In the genomic region with DNA sequence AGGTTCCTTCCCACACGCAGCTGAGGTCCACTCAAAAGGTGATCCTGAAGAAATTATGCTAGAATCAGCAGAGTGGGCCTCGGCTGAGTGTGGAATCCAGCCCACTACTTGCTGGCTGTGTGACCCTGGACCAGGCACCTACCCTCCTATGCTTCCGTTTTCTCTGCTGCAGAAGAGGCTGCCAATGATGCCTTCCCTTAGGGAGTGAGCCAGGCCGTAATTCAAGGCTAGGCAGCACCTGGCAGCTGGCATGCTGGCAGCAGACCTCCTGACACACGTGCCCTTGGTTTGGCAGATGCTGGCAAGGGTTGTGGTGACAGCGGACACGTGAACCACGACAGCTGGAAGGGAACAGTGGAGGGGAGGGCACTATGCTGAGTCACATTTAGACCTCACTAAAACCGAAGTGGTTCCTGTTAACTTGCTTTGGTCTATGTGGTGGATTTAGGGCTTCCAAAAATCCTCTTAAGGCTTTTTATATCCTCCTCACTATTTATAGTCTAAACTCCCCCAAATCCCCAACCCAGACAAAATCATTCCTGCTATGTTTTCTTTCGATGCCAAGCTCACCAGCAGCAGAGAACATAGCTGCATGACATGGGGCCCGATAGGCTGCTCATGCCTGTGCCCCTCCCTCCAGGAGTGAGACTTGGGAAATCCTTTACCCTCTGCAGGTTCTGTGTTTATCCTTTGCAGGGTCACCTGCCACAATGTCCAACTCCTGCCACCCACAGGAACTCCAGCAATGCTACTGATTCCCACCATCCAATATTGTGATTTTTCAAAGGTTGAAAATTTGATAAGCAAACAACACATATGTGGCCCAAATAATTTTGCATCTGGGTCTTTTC, we compare ENCODE assay signal across 8 cellular contexts. TPM values are rescaled to one million over a fixed set of nuclear protein-coding genes. Genes with fewer than 3 reads are reported as not detected.
DNase-seq lines count a peak whose midpoint lies in the region; ATAC-seq and TF ChIP-seq lines count a peak whose summit lies in the region.

No MANE protein-coding gene starts in this region.

- H3K27ac ChIP-seq in OCI-LY3 (ENCODE audit: low read length), result no peak overlapping the region

- CTCF ChIA-PET in activated CD4-positive, alpha-beta T cell treated with anti-CD3 and anti-CD28 coated beads, Interleukin-2, amount 10 ng/mL, durations not matched to agents 7 days and 5 days (lab: Charles Lee), result interaction anchor here (0.8 kb wide), 1 partner anchor 206 kb away, joined by 3 read pairs; the partner anchor contains the start of gene SNRPA1

- no peaks in the 10 kb centered on the region for H4K20me1 ChIP-seq in OCI-LY3 (ENCODE audit: insufficient read depth, low read length)

- peaks cover 60% of the 10 kb centered on the region for H3K27me3 ChIP-seq in OCI-LY3 (ENCODE audit: low read depth, low read length)

- H3K4me1 ChIP-seq in OCI-LY3 (ENCODE audit: low read length), result peaks cover 27% of the 10 kb centered on the region

- no peaks in the 10 kb centered on the region for H3K36me3 Mint-ChIP-seq in activated CD4-positive, alpha-beta T cell treated with anti-CD3 and anti-CD28 coated beads, Interleukin-2, amount 10 ng/mL, durations not matched to agents 7 days and 5 days (ENCODE audit: low read depth)
- H3K36me3 Mint-ChIP-seq in mesothelial cell of epicardium, result no peaks in the 10 kb centered on the region

- DNase-seq in activated CD4-positive, alpha-beta T cell treated with anti-CD3 and anti-CD28 coated beads, Interleukin-2, amount 10 ng/mL, durations not matched to agents 7 days and 5 days, result peak; percentile 40
- no peak for DNase-seq in activated CD4-positive, alpha-beta T cell treated with anti-CD3 and anti-CD28 coated beads, Interleukin-2, amount 50 U/mL, for 4 hours
- DNase-seq in lower leg skin (ENCODE audit: low spot score in 2 of 2) (peak; percentile 59 to 87), mesothelial cell of epicardium (ENCODE audit: low spot score in 2 of 2, unreplicated experiment in 2 of 2) (no peak), kidney glomerular epithelial cell (lab: John Stamatoyannopoulos, UW) (no peak), foreskin melanocyte (no peak)

- H3K9me3 Mint-ChIP-seq in activated CD4-positive, alpha-beta T cell treated with anti-CD3 and anti-CD28 coated beads, Interleukin-2, amount 10 ng/mL, durations not matched to agents 7 days and 5 days, result no peaks in the 10 kb centered on the region
- no peaks in the 10 kb centered on the region for H3K9me3 Mint-ChIP-seq in mesothelial cell of epicardium

- TF ChIP-seq CTCF in OCI-LY3 (IDR thresholded peaks at IDR 0.05; ENCODE audit: low read depth, low read length) (no peak), lower leg skin (IDR thresholded peaks at IDR 0.05) (no peak), mesothelial cell of epicardium (IDR thresholded peaks at IDR 0.05; ENCODE audit: unreplicated experiment) (no peak)

- peak overlapping the region; percentile 52 for H3K4me2 ChIP-seq in OCI-LY3 (ENCODE audit: low read length)

- peaks cover 28% of the 10 kb centered on the region for H3K27me3 Mint-ChIP-seq in activated CD4-positive, alpha-beta T cell treated with anti-CD3 and anti-CD28 coated beads, Interleukin-2, amount 10 ng/mL, durations not matched to agents 7 days and 5 days
- H3K27me3 Mint-ChIP-seq in mesothelial cell of epicardium (ENCODE audit: low read depth), result peaks cover 59% of the 10 kb centered on the region

- POLR2A ChIA-PET in activated CD4-positive, alpha-beta T cell treated with anti-CD3 and anti-CD28 coated beads, Interleukin-2, amount 10 ng/mL, durations not matched to agents 7 days and 5 days (lab: Charles Lee), result no interaction called here

- no peak overlapping the region for H3K4me3 Mint-ChIP-seq in activated CD4-positive, alpha-beta T cell treated with anti-CD3 and anti-CD28 coated beads, Interleukin-2, amount 10 ng/mL, durations not matched to agents 7 days and 5 days
- H3K4me3 Mint-ChIP-seq in mesothelial cell of epicardium, result no peak overlapping the region

- H3K4me3 ChIP-seq in OCI-LY3 (ENCODE audit: low read length) (peak overlapping the region; percentile 10; the same call in 1 of the 2 replicates), lower leg skin (ENCODE audit: low read depth, poor library complexity, severe bottlenecking) (no peak overlapping the region)

- TF ChIP-seq POLR2A in lower leg skin (IDR thresholded peaks at IDR 0.05), result no peak

- intact Hi-C loops in lower leg skin (cut with DNase I; ENCODE audit: low total_unique reads), result no loop called here

- WGBS in lower leg skin, 2 donors, result 18 to 36% methylated on average over 11 of the region's 11 CpGs

- no peak overlapping the region for H3K27ac Mint-ChIP-seq in activated CD4-positive, alpha-beta T cell treated with anti-CD3 and anti-CD28 coated beads, Interleukin-2, amount 10 ng/mL, durations not matched to agents 7 days and 5 days
- H3K27ac Mint-ChIP-seq in mesothelial cell of epicardium, result no peak overlapping the region

- peaks cover 31% of the 10 kb centered on the region for H3K4me1 Mint-ChIP-seq in activated CD4-positive, alpha-beta T cell treated with anti-CD3 and anti-CD28 coated beads, Interleukin-2, amount 10 ng/mL, durations not matched to agents 7 days and 5 days
- H3K4me1 Mint-ChIP-seq in mesothelial cell of epicardium, result peaks cover 28% of the 10 kb centered on the region

- peak; percentile 65 for ATAC-seq in HG03159 (IDR thresholded peaks at IDR 0.05; ENCODE audit: unreplicated experiment)

- H3K79me2 ChIP-seq in OCI-LY3 (ENCODE audit: low read length), result no peaks in the 10 kb centered on the region

- no peak overlapping the region for H3K9ac ChIP-seq in OCI-LY3 (ENCODE audit: low read length)

- no peak overlapping the region for H2AFZ ChIP-seq in OCI-LY3 (ENCODE audit: low read depth, low read length)

- H3K9me3 ChIP-seq in OCI-LY3 (ENCODE audit: insufficient read depth, low read length), result no peaks in the 10 kb centered on the region

- H3K36me3 ChIP-seq in OCI-LY3 (replicated peaks; ENCODE audit: low read depth, low read length), result no peaks in the 10 kb centered on the region

RNA-seq across cellular contexts. Expression of gene PCSK6, which starts 10.6 kb away (rescaled TPM):
- under 1 TPM; 0.46 to 0.74 TPM for total RNA-seq in activated CD4-positive, alpha-beta T cell treated with anti-CD3 and anti-CD28 coated beads, Interleukin-2, amount 10 ng/mL, durations not matched to agents 7 days and 5 days
- total RNA-seq in lower leg skin (10 to 100 TPM; 20.1 to 45.4 (median 30.4) TPM), mesothelial cell of epicardium (3.7 to 4.5 TPM (median 3.7 TPM) in 3 replicates)

Comparison
In these comparisons a context has a peak if more than half of its experiments do, and no peak if none do; other contexts are left out.
1. DNase-seq: peak in activated CD4-positive, alpha-beta T cell treated with anti-CD3 and anti-CD28 coated beads, Interleukin-2, amount 10 ng/mL, durations not matched to agents 7 days and 5 days (single experiment) and lower leg skin (2 of 2); none in activated CD4-positive, alpha-beta T cell treated with anti-CD3 and anti-CD28 coated beads, Interleukin-2, amount 50 U/mL, for 4 hours (0 of 2), mesothelial cell of epicardium (0 of 2), kidney glomerular epithelial cell (single experiment) and foreskin melanocyte (single experiment).